Comparison of ENCODE assay signal across 27 cellular contexts in the genomic region with DNA sequence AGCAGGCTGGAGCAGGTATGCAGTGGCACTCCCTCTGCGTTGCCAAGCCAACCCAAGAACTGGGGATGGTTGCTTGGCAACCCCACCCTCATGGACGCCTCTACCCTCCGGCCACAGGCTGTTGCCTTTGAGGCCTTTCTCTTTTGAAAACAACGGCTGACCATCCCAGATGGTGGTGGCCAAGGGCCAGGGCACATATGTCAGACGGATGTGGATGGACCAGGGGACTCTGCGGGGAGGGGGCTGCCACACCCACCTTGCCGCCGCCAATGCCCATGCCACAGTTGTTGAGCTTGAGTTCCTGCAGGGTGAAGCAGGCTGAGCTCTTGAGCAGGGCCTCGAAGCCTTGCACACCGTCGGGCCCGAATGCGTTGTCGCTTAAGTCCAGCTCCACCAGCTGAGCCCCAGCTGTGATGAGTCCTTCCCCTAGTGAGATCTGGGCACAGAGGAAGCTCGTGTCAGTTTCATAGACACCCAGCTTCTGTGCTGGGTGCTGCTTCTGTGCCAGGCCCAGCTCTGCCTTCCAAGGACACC. TPM values are rescaled to one million over a fixed set of nuclear protein-coding genes. Genes with fewer than 3 reads are reported as not detected.
A peak's percentile ranks its signal among the peaks of the same experiment; 100 is the strongest.
DNase-seq lines count a peak whose midpoint lies in the region; ATAC-seq, FAIRE-seq and TF ChIP-seq lines count a peak whose summit lies in the region.
"Had no signal": no experiment of that assay in that cellular context is flagged by ENCODE, and none has a peak within 500 bp of the region (broad histone marks: within the 10 kb centered on the region; RNA-seq: fewer than 3 reads in every experiment).

No MANE protein-coding gene starts in this region.

- WGBS in pancreas, 2 donors, result 90 to 93% methylated on average over 15 of the region's 15 CpGs

- H3K27ac ChIP-seq in angular gyrus (ENCODE audit: low read depth, low read length) (peak overlapping the region; percentile 96), pancreas (no peak overlapping the region), WERI-Rb-1 (no peak overlapping the region)
- H3K27ac ChIP-seq: BLaER1, hepatocyte, prostate gland, suprapubic skin, uterus had no signal

- H3K36me3 ChIP-seq in pancreas, result peaks cover 10 to 54% (median 36%) of the 10 kb centered on the region in 3 donors
- peaks cover 92% of the 10 kb centered on the region for H3K36me3 ChIP-seq in WERI-Rb-1
- H3K36me3 ChIP-seq: uterus had no signal

- DNase-seq in C1 segment of cervical spinal cord (lab: John Stamatoyannopoulos, UW) (peak in 12 of 14 donors; percentile 18 to 84 (median 66)), globus pallidus (ENCODE audit: low spot score) (peak; percentile 96), pancreas (no peak), WERI-Rb-1 (no peak)
- DNase-seq in activated CD8-positive, alpha-beta memory T cell treated with anti-CD3 and anti-CD28 coated beads for 24 hours, result no peak
- DNase-seq in stimulated activated CD4-positive, alpha-beta T cell treated with anti-CD3 and anti-CD28 coated beads, Interleukin-2, amount 100 ng/mL, for 24 hours, result no peak
- DNase-seq: activated CD4-positive, alpha-beta T cell treated with anti-CD3 and anti-CD28 coated beads, Interleukin-2, amount 50 U/mL, for 1 hour; Caco-2; effector CD8-positive, alpha-beta T cell; KG1; NCI-H1436; NCI-H446; NCI-H82; nephron progenitor cell; OCI-M1; T-helper 9 cell; uterus had no signal

- H3K4me3 ChIP-seq in pancreas (no peak overlapping the region), WERI-Rb-1 (ENCODE audit: low read depth, low read length) (no peak overlapping the region)
- H3K4me3 ChIP-seq: BLaER1, hepatocyte, prostate gland, suprapubic skin, uterus had no signal

- ATAC-seq in pancreas, result peak in 3 of 4 donors; percentile 46 to 77 (median 72)
- no peak for ATAC-seq in HG03159 (IDR thresholded peaks at IDR 0.05; ENCODE audit: unreplicated experiment)
- ATAC-seq: WTC11 had no signal

- no peaks in the 10 kb centered on the region for H3K4me1 ChIP-seq in pancreas
- H3K4me1 ChIP-seq: BLaER1, Caco-2, prostate gland, suprapubic skin, uterus had no signal

- TF ChIP-seq CTCF in pancreas (IDR thresholded peaks at IDR 0.05) (no peak), WERI-Rb-1 (IDR thresholded peaks at IDR 0.05; ENCODE audit: low read depth, low read length) (no peak)

- no peak for FAIRE-seq in pancreas (lab: Jason Lieb, UNC)
- FAIRE-seq: GM12891, islet of Langerhans had no signal

- intact Hi-C loops in pancreas (cut with DNase I), result no loop called here

- H3K9me3 ChIP-seq in pancreas (no peaks in the 10 kb centered on the region), WERI-Rb-1 (ENCODE audit: severe bottlenecking) (no peaks in the 10 kb centered on the region)
- H3K9me3 ChIP-seq: BLaER1, Caco-2, prostate gland, suprapubic skin, uterus had no signal

- no peaks in the 10 kb centered on the region for H3K27me3 ChIP-seq in pancreas
- no peaks in the 10 kb centered on the region for H3K27me3 ChIP-seq in WERI-Rb-1 (ENCODE audit: insufficient read depth, low read depth, severe bottlenecking)
- H3K27me3 ChIP-seq: BLaER1, hepatocyte, suprapubic skin, uterus had no signal

RNA-seq across cellular contexts. Expression of a gene that starts 21.5 kb away (rescaled TPM):
- total RNA-seq in pancreas, result 10 to 100 TPM; 26.8 to 42.2 (median 30.6) TPM
- polyA plus RNA-seq in pancreas, result 10 to 100 TPM; 68.2 to 87.9 TPM

RNA-seq across cellular contexts. Expression of a gene that starts 23.7 kb away (rescaled TPM):
- 1 to 10 TPM in 5 of 6 donors, under 1 TPM in 1; 0.95 to 3.1 (median 1.6) TPM for total RNA-seq in pancreas
- 1 to 10 TPM; 4.5 to 4.9 TPM for polyA plus RNA-seq in pancreas
- total RNA-seq: A673 had no signal

RNA-seq across cellular contexts. Expression of a gene that starts 36.9 kb away (rescaled TPM):
- 10 to 100 TPM; 20.9 to 46.8 (median 27.0) TPM for total RNA-seq in pancreas
- 10 to 100 TPM; 24.7 to 36.3 TPM for polyA plus RNA-seq in pancreas

RNA-seq across cellular contexts. Expression of a gene that starts 59.4 kb away (rescaled TPM):
- total RNA-seq in pancreas, result 10 to 100 TPM in 2 of 6 donors, 1 to 10 TPM in 4; 7.9 to 13.2 (median 9.4) TPM
- polyA plus RNA-seq in pancreas, result 10 to 100 TPM; 11.9 to 15.9 TPM

Comparison
In these comparisons a context has a peak if more than half of its experiments do, and no peak if none do; other contexts are left out.
1. DNase-seq: peak in C1 segment of cervical spinal cord (12 of 14) and globus pallidus (single experiment); none in pancreas (0 of 6), WERI-Rb-1 (single experiment), activated CD8-positive, alpha-beta memory T cell treated with anti-CD3 and anti-CD28 coated beads for 24 hours (single experiment) and stimulated activated CD4-positive, alpha-beta T cell treated with anti-CD3 and anti-CD28 coated beads, Interleukin-2, amount 100 ng/mL, for 24 hours (0 of 2).